ENCODE assay signal across 10 cellular contexts in the genomic region with DNA sequence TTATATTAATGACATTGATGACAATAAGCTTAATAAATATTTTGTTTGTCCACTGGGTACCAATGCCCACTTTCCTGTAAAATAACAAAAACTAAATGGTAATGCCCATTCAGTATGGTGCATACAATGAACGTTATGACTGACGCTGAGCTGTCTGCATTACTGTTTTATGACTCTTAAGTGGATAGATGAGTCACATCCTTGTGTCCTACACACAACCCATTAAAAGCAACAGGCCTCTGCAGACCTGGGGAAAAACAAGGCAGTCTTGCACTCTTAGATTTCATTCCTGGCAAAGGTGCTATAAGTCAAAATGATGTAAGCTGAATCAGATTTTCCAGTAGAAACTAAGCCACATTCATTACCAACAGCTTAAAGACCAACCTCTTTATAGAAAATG.
DNase-seq lines count a peak whose midpoint lies in the region; ATAC-seq and TF ChIP-seq lines count a peak whose summit lies in the region.
"Had no signal": no experiment of that assay in that cellular context is flagged by ENCODE, and none has a peak within 500 bp of the region (broad histone marks: within the 10 kb centered on the region; RNA-seq: fewer than 3 reads in every experiment).

No MANE protein-coding gene starts in this region.

- H3K27ac ChIP-seq in AG04450 (ENCODE audit: low read depth, low read length) (no peak overlapping the region), foreskin keratinocyte (peak overlapping the region; percentile 99), colonic mucosa (no peak overlapping the region)
- H3K27ac ChIP-seq: testis had no signal

- peak; percentile 50 for ATAC-seq in HG03520 (IDR thresholded peaks at IDR 0.05; ENCODE audit: unreplicated experiment)
- ATAC-seq in foreskin keratinocyte = peak; percentile 73
- no peak for ATAC-seq in GM18505 (IDR thresholded peaks at IDR 0.05; ENCODE audit: unreplicated experiment)
- no peak for ATAC-seq in Right ventricle myocardium superior (ENCODE audit: poor library complexity)
- no peak for ATAC-seq in HG02973 (IDR thresholded peaks at IDR 0.05; ENCODE audit: unreplicated experiment)

- no peaks in the 10 kb centered on the region for H3K36me3 Mint-ChIP-seq in T-helper 2 cell treated with Interferon-gamma antibody and Interleukin-4, amounts not matched to agents 5 μg/mL and 100 μg/mL, for 36 hours (ENCODE audit: low read depth)
- H3K36me3 Mint-ChIP-seq: activated naive CD8-positive, alpha-beta T cell treated with anti-CD3 and anti-CD28 coated beads, Interleukin-2, amount 10 ng/mL, durations not matched to agents 7 days and 5 days had no signal

- H3K4me1 ChIP-seq in foreskin keratinocyte (peaks cover 69% of the 10 kb centered on the region), colonic mucosa (no peaks in the 10 kb centered on the region)
- H3K4me1 ChIP-seq: testis had no signal

- H3K4me3 ChIP-seq in AG04450 (ENCODE audit: low read depth, low read length) (no peak overlapping the region), colonic mucosa (no peak overlapping the region)
- H3K4me3 ChIP-seq: testis had no signal

- no peak for TF ChIP-seq CTCF in AG04450 (IDR thresholded peaks at IDR 0.05; ENCODE audit: low read depth, low read length)
- TF ChIP-seq CTCF in foreskin keratinocyte (conservative IDR thresholded peaks at IDR 0.05) = peak; percentile 11
- TF ChIP-seq CTCF in colonic mucosa (IDR thresholded peaks at IDR 0.05) = no peak

- no peak overlapping the region for H3K4me3 Mint-ChIP-seq in T-helper 2 cell treated with Interferon-gamma antibody and Interleukin-4, amounts not matched to agents 5 μg/mL and 100 μg/mL, for 36 hours
- H3K4me3 Mint-ChIP-seq: activated naive CD8-positive, alpha-beta T cell treated with anti-CD3 and anti-CD28 coated beads, Interleukin-2, amount 10 ng/mL, durations not matched to agents 7 days and 5 days had no signal

- POLR2A ChIA-PET in AG04450 (lab: Yijun Ruan, JAX) = no interaction called here

- H3K27me3 ChIP-seq in AG04450 (ENCODE audit: control insufficient read depth, insufficient read depth, low read length) (no peaks in the 10 kb centered on the region), foreskin keratinocyte (no peaks in the 10 kb centered on the region), colonic mucosa (no peaks in the 10 kb centered on the region)
- H3K27me3 ChIP-seq: testis had no signal

- no peak for TF ChIP-seq POLR2A in GM18505 (IDR thresholded peaks at IDR 0.05; ENCODE audit: borderline replicate concordance, extremely low read depth, insufficient read depth, insufficient read length)

- no peak overlapping the region for H3K9ac ChIP-seq in colonic mucosa (ENCODE audit: low read depth in 2 of 2, low read length in 2 of 2)

- intact Hi-C loops in colonic mucosa (cut with DNase I) = no loop called here
- intact Hi-C loops in Right ventricle myocardium superior (cut with DNase I) = no loop called here

- H3K27ac Mint-ChIP-seq in T-helper 2 cell treated with Interferon-gamma antibody and Interleukin-4, amounts not matched to agents 5 μg/mL and 100 μg/mL, for 36 hours = no peak overlapping the region
- H3K27ac Mint-ChIP-seq: activated naive CD8-positive, alpha-beta T cell treated with anti-CD3 and anti-CD28 coated beads, Interleukin-2, amount 10 ng/mL, durations not matched to agents 7 days and 5 days had no signal

- peaks cover 46% of the 10 kb centered on the region for H3K4me1 Mint-ChIP-seq in T-helper 2 cell treated with Interferon-gamma antibody and Interleukin-4, amounts not matched to agents 5 μg/mL and 100 μg/mL, for 36 hours (ENCODE audit: low read depth)

- H3K27me3 Mint-ChIP-seq in T-helper 2 cell treated with Interferon-gamma antibody and Interleukin-4, amounts not matched to agents 5 μg/mL and 100 μg/mL, for 36 hours (ENCODE audit: low read depth) = no peaks in the 10 kb centered on the region
- H3K27me3 Mint-ChIP-seq: activated naive CD8-positive, alpha-beta T cell treated with anti-CD3 and anti-CD28 coated beads, Interleukin-2, amount 10 ng/mL, durations not matched to agents 7 days and 5 days had no signal

- no peaks in the 10 kb centered on the region for H3K9me3 ChIP-seq in AG04450 (ENCODE audit: control insufficient read depth, insufficient read depth, low read length)
- no peaks in the 10 kb centered on the region for H3K9me3 ChIP-seq in colonic mucosa
- H3K9me3 ChIP-seq: testis had no signal

- DNase-seq in AG04450 (ENCODE audit: low read depth, low spot score) (peak; percentile 81), foreskin keratinocyte (peak; percentile 100), colonic mucosa (no peak), Right ventricle myocardium superior (no peak)
- peak; percentile 68 for DNase-seq in T-helper 2 cell treated with Interferon-gamma antibody and Interleukin-4, amounts not matched to agents 5 μg/mL and 100 μg/mL, for 36 hours (ENCODE audit: low spot score)
- DNase-seq: activated naive CD8-positive, alpha-beta T cell treated with anti-CD3 and anti-CD28 coated beads, Interleukin-2, amount 10 ng/mL, durations not matched to agents 7 days and 5 days; testis had no signal

- no peaks in the 10 kb centered on the region for H3K9me3 Mint-ChIP-seq in T-helper 2 cell treated with Interferon-gamma antibody and Interleukin-4, amounts not matched to agents 5 μg/mL and 100 μg/mL, for 36 hours
- H3K9me3 Mint-ChIP-seq: activated naive CD8-positive, alpha-beta T cell treated with anti-CD3 and anti-CD28 coated beads, Interleukin-2, amount 10 ng/mL, durations not matched to agents 7 days and 5 days had no signal

- CTCF ChIA-PET in AG04450 (lab: Charles Lee) = interaction anchor here (1.2 to 1.3 kb wide), 2 partner anchors 13 to 56 kb away, joined by 3 read pairs; no protein-coding TSS in a partner anchor

- no peaks in the 10 kb centered on the region for H3K36me3 ChIP-seq in colonic mucosa

Comparison
In these comparisons a context has a peak if more than half of its experiments do, and no peak if none do; other contexts are left out.
1. DNase-seq: peak in AG04450 (single experiment), T-helper 2 cell treated with Interferon-gamma antibody and Interleukin-4, amounts not matched to agents 5 μg/mL and 100 μg/mL, for 36 hours (single experiment) and foreskin keratinocyte (2 of 2); none in colonic mucosa (single experiment) and Right ventricle myocardium superior (single experiment).
2. ATAC-seq: peak in HG03520 (single experiment) and foreskin keratinocyte (single experiment); none in GM18505 (single experiment), Right ventricle myocardium superior (single experiment) and HG02973 (single experiment).